ENCODE assay signal across 8 cellular contexts in genomic region chr14:77457522-77458248, GRCh38. TPM values are rescaled to one million over a fixed set of nuclear protein-coding genes. Genes with fewer than 3 reads are reported as not detected.
A peak's percentile ranks its signal among the peaks of the same experiment; 100 is the strongest.
DNase-seq lines count a peak whose midpoint lies in the region; ATAC-seq and TF ChIP-seq lines count a peak whose summit lies in the region.

Gene AHSA1 (plus strand): TSS chr14:77458093. CDS start chr14:77458190, 97 bp downstream.
Gene VIPAS39 (minus strand): TSS chr14:77457601. CDS start chr14:77454102, 3,499 bp downstream.

- no peaks in the 10 kb centered on the region for H3F3A ChIP-seq in DOHH2 (ENCODE audit: control insufficient read depth, insufficient read depth)
- no peaks in the 10 kb centered on the region for H3F3A ChIP-seq in GM23338 (replicated peaks; ENCODE audit: low read depth)

- DNase-seq in GM23338 (ENCODE audit: low spot score), result peak; percentile 100
- peak; percentile 99 for DNase-seq in LHCN-M2 (ENCODE audit: low read depth)
- DNase-seq in RPMI8226, result peak; percentile 94
- DNase-seq in activated T-helper 1 cell treated with anti-CD3 and anti-CD28 coated beads, Interleukin-2, amount 50 U/mL, for 16 hours (ENCODE audit: low read depth in 1 of 2, low spot score in 1 of 2), result peak; percentile 80 to 86
- peak; percentile 99 for DNase-seq in fibroblast of lung (ENCODE audit: low read depth in 2 of 2)
- peak; percentile 67 to 98 (median 96) for DNase-seq in naive thymus-derived CD4-positive, alpha-beta T cell
- DNase-seq in stimulated activated naive B cell treated with anti-CD40 and anti-IgM and Interleukin-4, amounts not matched to agents 10 μg/mL and 1 μg/mL and 100 μg/mL, for 72 hours, result peak; percentile 94

- H4K20me1 ChIP-seq in DOHH2 (ENCODE audit: control insufficient read depth, insufficient read depth, low read depth, low read length) (peaks cover 12% of the 10 kb centered on the region; the same call in 1 of the 2 replicates), GM23338 (replicated peaks; ENCODE audit: insufficient read depth) (peaks cover 24% of the 10 kb centered on the region), fibroblast of lung (ENCODE audit: control insufficient read depth, extremely low read depth, insufficient read depth, low read length) (peaks cover 2% of the 10 kb centered on the region)

- H3K4me3 ChIP-seq in DOHH2 (ENCODE audit: low read length) (peak within 1 kb of the TSS; percentile 99), GM23338 (peak within 1 kb of the TSS; percentile 80), fibroblast of lung (replicated peaks in 1 of 4; ENCODE audit: control extremely low read depth in 1 of 4, insufficient read depth in 1 of 4, low read depth in 3 of 4, low read length in 4 of 4) (peak within 1 kb of the TSS; percentile 72 to 99 (median 87))
- H3K4me3 ChIP-seq in naive thymus-derived CD4-positive, alpha-beta T cell (ENCODE audit: low read length), result peak within 1 kb of the TSS; percentile 100

- peaks cover 38% of the 10 kb centered on the region for H3K36me3 Mint-ChIP-seq in GM23338 (ENCODE audit: low read depth)
- H3K36me3 Mint-ChIP-seq in naive thymus-derived CD4-positive, alpha-beta T cell, result peaks cover 2 to 29% (median 27%) of the 10 kb centered on the region in 5 donors
- peaks cover 23 to 36% of the 10 kb centered on the region in 2 donors for H3K36me3 Mint-ChIP-seq in stimulated activated naive B cell treated with anti-CD40 and anti-IgM and Interleukin-4, amounts not matched to agents 10 μg/mL and 1 μg/mL and 100 μg/mL, for 72 hours

- H3K4me2 ChIP-seq in DOHH2 (ENCODE audit: low read length) (peak within 1 kb of the TSS; percentile 85), GM23338 (peak within 1 kb of the TSS; percentile 90), fibroblast of lung (ENCODE audit: extremely low read depth, insufficient read depth, low read length) (peak within 1 kb of the TSS; percentile 98)

- H3K27ac Mint-ChIP-seq in GM23338, result peak within 1 kb of the TSS; percentile 100
- H3K27ac Mint-ChIP-seq in naive thymus-derived CD4-positive, alpha-beta T cell, result peak within 1 kb of the TSS; percentile 94 to 100 (median 99)
- H3K27ac Mint-ChIP-seq in stimulated activated naive B cell treated with anti-CD40 and anti-IgM and Interleukin-4, amounts not matched to agents 10 μg/mL and 1 μg/mL and 100 μg/mL, for 72 hours, result peak within 1 kb of the TSS; percentile 100

- H3K27me3 ChIP-seq in DOHH2 (ENCODE audit: control insufficient read depth, low read length) (no peaks in the 10 kb centered on the region), GM23338 (ENCODE audit: insufficient read depth) (no peaks in the 10 kb centered on the region), fibroblast of lung (ENCODE audit: control insufficient read depth, insufficient read depth, low read length) (no peaks in the 10 kb centered on the region)
- no peaks in the 10 kb centered on the region for H3K27me3 ChIP-seq in naive thymus-derived CD4-positive, alpha-beta T cell (ENCODE audit: control insufficient read depth in 2 of 2, insufficient read depth in 2 of 2, low read length in 2 of 2)

- CTCF ChIA-PET in naive thymus-derived CD4-positive, alpha-beta T cell (lab: Charles Lee), result no interaction called here

- H3K79me2 ChIP-seq in DOHH2 (ENCODE audit: control insufficient read depth, low read length), result peaks cover 77% of the 10 kb centered on the region
- H3K79me2 ChIP-seq in GM23338 (replicated peaks; ENCODE audit: insufficient read depth), result peaks cover 49% of the 10 kb centered on the region
- H3K79me2 ChIP-seq in fibroblast of lung (ENCODE audit: control insufficient read depth, insufficient read depth, low read length), result peaks cover 31% of the 10 kb centered on the region

- H3K9ac ChIP-seq in fibroblast of lung (ENCODE audit: insufficient read depth, low read length), result peak within 1 kb of the TSS; percentile 85

- H3K4me1 Mint-ChIP-seq in GM23338, result peaks cover 18% of the 10 kb centered on the region
- H3K4me1 Mint-ChIP-seq in naive thymus-derived CD4-positive, alpha-beta T cell, result peaks cover 22 to 67% (median 53%) of the 10 kb centered on the region in 7 donors
- H3K4me1 Mint-ChIP-seq in stimulated activated naive B cell treated with anti-CD40 and anti-IgM and Interleukin-4, amounts not matched to agents 10 μg/mL and 1 μg/mL and 100 μg/mL, for 72 hours, result peaks cover 19 to 48% of the 10 kb centered on the region in 2 donors

- H3K4me1 ChIP-seq in DOHH2 (ENCODE audit: control insufficient read depth, low read length), result peaks cover 24% of the 10 kb centered on the region
- peaks cover 5% of the 10 kb centered on the region for H3K4me1 ChIP-seq in GM23338 (ENCODE audit: insufficient read depth)
- H3K4me1 ChIP-seq in fibroblast of lung (ENCODE audit: control insufficient read depth, extremely low read depth, insufficient read depth, low read length), result peaks cover 2% of the 10 kb centered on the region
- peaks cover 20 to 26% of the 10 kb centered on the region in 2 donors for H3K4me1 ChIP-seq in naive thymus-derived CD4-positive, alpha-beta T cell (ENCODE audit: control insufficient read depth in 2 of 2, insufficient read depth in 2 of 2, low read length in 2 of 2)

- H3K9me3 ChIP-seq in DOHH2 (ENCODE audit: control insufficient read depth, insufficient read depth, low read length), result no peaks in the 10 kb centered on the region
- no peaks in the 10 kb centered on the region for H3K9me3 ChIP-seq in fibroblast of lung (ENCODE audit: control insufficient read depth, insufficient read depth, low read depth, low read length)
- H3K9me3 ChIP-seq in naive thymus-derived CD4-positive, alpha-beta T cell (ENCODE audit: control insufficient read depth in 2 of 3, low read length in 3 of 3), result no peaks in the 10 kb centered on the region

- H3K36me3 ChIP-seq in DOHH2 (ENCODE audit: control insufficient read depth, low read length) (peaks cover 59% of the 10 kb centered on the region), GM23338 (ENCODE audit: insufficient read depth) (peaks cover 32% of the 10 kb centered on the region), fibroblast of lung (ENCODE audit: control insufficient read depth, insufficient read depth, low read length) (peaks cover 13% of the 10 kb centered on the region)
- peaks cover 0 to 43% (median 14%) of the 10 kb centered on the region in 3 experiments for H3K36me3 ChIP-seq in naive thymus-derived CD4-positive, alpha-beta T cell (ENCODE audit: control insufficient read depth in 2 of 3, insufficient read depth in 3 of 3, low read length in 3 of 3)

- peak; percentile 92 for ATAC-seq in GM23338
- peak; percentile 98 for ATAC-seq in naive thymus-derived CD4-positive, alpha-beta T cell
- ATAC-seq in stimulated activated naive B cell treated with anti-CD40 and anti-IgM and Interleukin-4, amounts not matched to agents 10 μg/mL and 1 μg/mL and 100 μg/mL, for 72 hours (replicated peaks), result peak; percentile 95

- peak within 1 kb of the TSS; percentile 80 for H3K27ac ChIP-seq in DOHH2 (ENCODE audit: low read depth, low read length)
- peak within 1 kb of the TSS; percentile 91 for H3K27ac ChIP-seq in GM23338 (ENCODE audit: low read depth)
- H3K27ac ChIP-seq in fibroblast of lung (ENCODE audit: insufficient read depth, low read length), result peak within 1 kb of the TSS; percentile 94
- peak within 1 kb of the TSS; percentile 82 for H3K27ac ChIP-seq in naive thymus-derived CD4-positive, alpha-beta T cell (ENCODE audit: low read depth, low read length)

- intact Hi-C loops in naive thymus-derived CD4-positive, alpha-beta T cell (cut with micrococcal nuclease), result loop anchor here (1.0 to 10.0 kb wide), 19 partner anchors 80 to 1797 kb away; partner anchors contain the start of genes ADCK1 (in 2 of the 2), ALKBH1 (in 2 of the 2), ANGEL1 (in 2 of the 2) and CIPC (in 2 of the 2)

- H3K4me3 Mint-ChIP-seq in GM23338, result peak within 1 kb of the TSS; percentile 99
- peak within 1 kb of the TSS; percentile 96 to 100 (median 100) for H3K4me3 Mint-ChIP-seq in naive thymus-derived CD4-positive, alpha-beta T cell
- H3K4me3 Mint-ChIP-seq in stimulated activated naive B cell treated with anti-CD40 and anti-IgM and Interleukin-4, amounts not matched to agents 10 μg/mL and 1 μg/mL and 100 μg/mL, for 72 hours, result peak within 1 kb of the TSS; percentile 98 to 99

- H2AFZ ChIP-seq in GM23338, result peak within 1 kb of the TSS; percentile 90
- peak within 1 kb of the TSS; percentile 98 for H2AFZ ChIP-seq in fibroblast of lung (ENCODE audit: low read length)

- peaks cover 12% of the 10 kb centered on the region for H3K27me3 Mint-ChIP-seq in GM23338 (ENCODE audit: insufficient read depth, low read depth, poor library complexity)
- no peaks in the 10 kb centered on the region for H3K27me3 Mint-ChIP-seq in naive thymus-derived CD4-positive, alpha-beta T cell
- H3K27me3 Mint-ChIP-seq in stimulated activated naive B cell treated with anti-CD40 and anti-IgM and Interleukin-4, amounts not matched to agents 10 μg/mL and 1 μg/mL and 100 μg/mL, for 72 hours, result no peaks in the 10 kb centered on the region

- POLR2A ChIA-PET in naive thymus-derived CD4-positive, alpha-beta T cell (lab: Charles Lee), result interaction anchor here (0.5 to 1.9 kb wide), 7 partner anchors 11 to 254 kb away, joined by 3 to 7 read pairs (median 4); partner anchors contain the start of genes SAMD15, SPTLC2 and TMED8

- H3K9me3 Mint-ChIP-seq in GM23338, result no peaks in the 10 kb centered on the region; the same call in 2 of the 3 replicates
- peaks cover 0 to 2% (median 0%) of the 10 kb centered on the region in 11 donors for H3K9me3 Mint-ChIP-seq in naive thymus-derived CD4-positive, alpha-beta T cell
- no peaks in the 10 kb centered on the region for H3K9me3 Mint-ChIP-seq in stimulated activated naive B cell treated with anti-CD40 and anti-IgM and Interleukin-4, amounts not matched to agents 10 μg/mL and 1 μg/mL and 100 μg/mL, for 72 hours

- no peak for TF ChIP-seq CTCF in DOHH2 (IDR thresholded peaks at IDR 0.05; ENCODE audit: low read depth, low read length, poor library complexity, severe bottlenecking)
- TF ChIP-seq CTCF in GM23338 (conservative IDR thresholded peaks at IDR 0.05; ENCODE audit: low read depth in 2 of 2), result no peak
- TF ChIP-seq CTCF in fibroblast of lung (conservative IDR thresholded peaks at IDR 0.05 in 1 of 2, IDR thresholded peaks at IDR 0.05 in 1 of 2; ENCODE audit: low read depth in 1 of 2, low read length in 2 of 2), result no peak

- H3K9me2 ChIP-seq in DOHH2 (replicated peaks; ENCODE audit: control insufficient read depth, low read length), result no peaks in the 10 kb centered on the region
- H3K9me2 ChIP-seq in GM23338 (ENCODE audit: insufficient read depth), result no peaks in the 10 kb centered on the region

RNA-seq across cellular contexts. Expression of gene AHSA1, which starts in this region (rescaled TPM):
- 175 and 177 TPM in 2 replicates for total RNA-seq in GM23338 (2014; rRNA removed; shearing (Covaris generic))
- polyA plus RNA-seq in GM23338 (2016; fragmentation: Nextera tagmentation; extraction: Ambion mirVana) (213 TPM in 2 replicates), fibroblast of lung (187 and 189 TPM in 2 replicates)
- total RNA-seq in LHCN-M2 (2014; rRNA removed) (132 and 133 TPM in 2 replicates), fibroblast of lung (60.3 and 71.1 TPM in 2 replicates)
- polyA plus RNA-seq in LHCN-M2 (2012), result 98.4 TPM
- polyA plus RNA-seq in fibroblast of lung (2012), result 94.4 and 113 TPM in 2 replicates
- 59.5 and 73.9 TPM in 2 replicates for polyA minus RNA-seq in fibroblast of lung (ENCODE audit: low replicate concordance)
- total RNA-seq in naive thymus-derived CD4-positive, alpha-beta T cell, result 100 to 1,000 TPM in 3 of 5 experiments, 10 to 100 TPM in 2; 51.6 to 176 (median 103) TPM
- polyA plus RNA-seq in naive thymus-derived CD4-positive, alpha-beta T cell, result 100 to 1,000 TPM; 142 to 175 TPM

RNA-seq across cellular contexts. Expression of gene VIPAS39, which starts in this region (rescaled TPM):
- total RNA-seq in GM23338 (2014; rRNA removed; shearing (Covaris generic)), result 21.8 and 27.1 TPM in 2 replicates
- polyA plus RNA-seq in GM23338 (2016; fragmentation: Nextera tagmentation; extraction: Ambion mirVana) (7.8 and 9.4 TPM in 2 replicates), fibroblast of lung (25.4 and 28.1 TPM in 2 replicates)
- total RNA-seq in LHCN-M2 (2014; rRNA removed) (19.5 and 20.8 TPM in 2 replicates), fibroblast of lung (26.7 and 28.2 TPM in 2 replicates)
- 13.9 TPM for polyA plus RNA-seq in LHCN-M2 (2012)
- 14.1 and 16.1 TPM in 2 replicates for polyA plus RNA-seq in fibroblast of lung (2012)
- polyA minus RNA-seq in fibroblast of lung (ENCODE audit: low replicate concordance), result 26.8 and 28.6 TPM in 2 replicates
- 10 to 100 TPM; 12.1 to 21.2 (median 20.5) TPM for total RNA-seq in naive thymus-derived CD4-positive, alpha-beta T cell
- polyA plus RNA-seq in naive thymus-derived CD4-positive, alpha-beta T cell, result 10 to 100 TPM; 10.5 to 11.7 TPM

Comparison
In these comparisons a context has a peak if more than half of its experiments do, and no peak if none do; other contexts are left out.
1. Peak in every context shown above with its lines: DNase-seq, ATAC-seq, H3K4me3 ChIP-seq and H3K27ac ChIP-seq.